Comparison of ENCODE assay signal across 16 cellular contexts in genomic region chr15:57156210-57156887, GRCh38.
DNase-seq lines count a peak whose midpoint lies in the region; ATAC-seq and TF ChIP-seq lines count a peak whose summit lies in the region.
"Had no signal": no experiment of that assay in that cellular context is flagged by ENCODE, and none has a peak within 500 bp of the region (broad histone marks: within the 10 kb centered on the region; RNA-seq: fewer than 3 reads in every experiment).

No MANE protein-coding gene starts in this region.

- TF ChIP-seq CTCF in BE2C (IDR thresholded peaks at IDR 0.05; ENCODE audit: low read depth, low read length) (no peak), esophagus muscularis mucosa (IDR thresholded peaks at IDR 0.05) (no peak), foreskin keratinocyte (conservative IDR thresholded peaks at IDR 0.05) (no peak), Caco-2 (IDR thresholded peaks at IDR 0.05; ENCODE audit: insufficient read depth in 1 of 2, low read depth in 1 of 2, low read length in 1 of 2, severe bottlenecking in 1 of 2, unreplicated experiment in 1 of 2) (no peak)

- H3K4me3 ChIP-seq in BE2C (ENCODE audit: low read depth, low read length) (no peak overlapping the region), esophagus muscularis mucosa (no peak overlapping the region), Caco-2 (ENCODE audit: low read depth, low read length) (no peak overlapping the region)
- H3K4me3 ChIP-seq: SJSA1 had no signal

- no peak for ATAC-seq in foreskin keratinocyte
- ATAC-seq: activated naive CD8-positive, alpha-beta T cell treated with anti-CD3 and anti-CD28 coated beads, Interleukin-2, amount 50 U/mL, for 24 hours; HCT116 had no signal

- peaks cover 10% of the 10 kb centered on the region for H3K4me1 ChIP-seq in BE2C
- peaks cover 22 to 76% (median 53%) of the 10 kb centered on the region in 4 donors for H3K4me1 ChIP-seq in esophagus muscularis mucosa
- H3K4me1 ChIP-seq in foreskin keratinocyte = peaks cover 5% of the 10 kb centered on the region
- H3K4me1 ChIP-seq in Caco-2 = no peaks in the 10 kb centered on the region

- no TSS peak for BruUV-seq in Caco-2 (replicated peaks; lab: Mats Ljungman, UMichigan)

- no peak for TF ChIP-seq POLR2A in esophagus muscularis mucosa (IDR thresholded peaks at IDR 0.05; ENCODE audit: low read depth)

- no peak for TF ChIP-seq EP300 in esophagus muscularis mucosa (IDR thresholded peaks at IDR 0.05)

- H3K27me3 Mint-ChIP-seq in Caco-2 (ENCODE audit: insufficient read depth, unreplicated experiment) = no peaks in the 10 kb centered on the region
- H3K27me3 Mint-ChIP-seq: activated naive CD8-positive, alpha-beta T cell treated with anti-CD3 and anti-CD28 coated beads, Interleukin-2, amount 50 U/mL, for 24 hours; activated T-cell treated with anti-CD3 and anti-CD28 coated beads, Interleukin-2, amount 50 U/mL, for 24 hours had no signal

- intact Hi-C loops in esophagus muscularis mucosa (cut with DNase I) (no loop called here), Caco-2 (cut with micrococcal nuclease; ENCODE audit: unreplicated experiment) (loop anchor here (10.0 kb wide), 1 partner anchor 368 kb away; no protein-coding TSS in a partner anchor)

- DNase-seq in BE2C (peak; percentile 45), NCI-H446 treated with DMSO at 0.1 percent for 48 hours (lab: John Stamatoyannopoulos, UW) (peak; percentile 83), esophagus muscularis mucosa (ENCODE audit: extremely low spot score) (no peak), occipital lobe (lab: John Stamatoyannopoulos, UW) (peak; percentile 11), foreskin keratinocyte (no peak), Caco-2 (no peak), foreskin melanocyte (no peak)
- no peak for DNase-seq in stimulated activated CD4-positive, alpha-beta T cell treated with anti-CD3 and anti-CD28 coated beads, Interleukin-2, amount 100 ng/mL, for 24 hours
- DNase-seq: activated naive CD8-positive, alpha-beta T cell treated with anti-CD3 and anti-CD28 coated beads, Interleukin-2, amount 50 U/mL, for 24 hours; activated T-cell treated with anti-CD3 and anti-CD28 coated beads, Interleukin-2, amount 50 U/mL, for 24 hours; Karpas-422; NCI-H2081 treated with DMSO at 0.1 percent for 48 hours; NCI-H748 treated with DMSO at 0.1 percent for 48 hours had no signal

- H3K4me1 Mint-ChIP-seq in Caco-2 (ENCODE audit: low read depth, unreplicated experiment) = peaks cover 6% of the 10 kb centered on the region

- CTCF ChIA-PET in Caco-2 (lab: Charles Lee) = no interaction called here

- no peak overlapping the region for H3K4me3 Mint-ChIP-seq in Caco-2 (ENCODE audit: unreplicated experiment)
- H3K4me3 Mint-ChIP-seq: activated naive CD8-positive, alpha-beta T cell treated with anti-CD3 and anti-CD28 coated beads, Interleukin-2, amount 50 U/mL, for 24 hours; activated T-cell treated with anti-CD3 and anti-CD28 coated beads, Interleukin-2, amount 50 U/mL, for 24 hours had no signal

- 30% methylated on average over 3 of the region's 3 CpGs for WGBS in esophagus muscularis mucosa

- H3K27ac Mint-ChIP-seq in Caco-2 (ENCODE audit: unreplicated experiment) = no peak overlapping the region
- H3K27ac Mint-ChIP-seq: activated naive CD8-positive, alpha-beta T cell treated with anti-CD3 and anti-CD28 coated beads, Interleukin-2, amount 50 U/mL, for 24 hours; activated T-cell treated with anti-CD3 and anti-CD28 coated beads, Interleukin-2, amount 50 U/mL, for 24 hours had no signal

- peaks cover 14% of the 10 kb centered on the region for H3K9me3 Mint-ChIP-seq in Caco-2 (ENCODE audit: unreplicated experiment)

- H3K36me3 ChIP-seq in BE2C (no peaks in the 10 kb centered on the region), esophagus muscularis mucosa (no peaks in the 10 kb centered on the region), Caco-2 (ENCODE audit: control insufficient read depth, insufficient read depth, low read length) (no peaks in the 10 kb centered on the region)
- H3K36me3 ChIP-seq: neutrophil had no signal

- H3K27ac ChIP-seq in esophagus muscularis mucosa (replicated peaks in 1 of 4) (peak overlapping the region; percentile 33 to 46 (median 34)), foreskin keratinocyte (no peak overlapping the region)
- H3K27ac ChIP-seq: neutrophil, SJSA1 had no signal

- no peaks in the 10 kb centered on the region for H3K9me3 ChIP-seq in BE2C
- H3K9me3 ChIP-seq in esophagus muscularis mucosa = peaks cover 0 to 11% (median 2%) of the 10 kb centered on the region in 4 donors
- no peaks in the 10 kb centered on the region; the same call in none of the 2 replicates for H3K9me3 ChIP-seq in Caco-2
- H3K9me3 ChIP-seq: neutrophil had no signal

- H3K27me3 ChIP-seq in BE2C (no peaks in the 10 kb centered on the region), esophagus muscularis mucosa (no peaks in the 10 kb centered on the region), foreskin keratinocyte (no peaks in the 10 kb centered on the region), Caco-2 (replicated peaks; ENCODE audit: control insufficient read depth, insufficient read depth, low read length) (no peaks in the 10 kb centered on the region)
- H3K27me3 ChIP-seq: neutrophil, SJSA1 had no signal

- POLR2A ChIA-PET in Caco-2 (lab: Charles Lee) = no interaction called here

- peaks cover 12% of the 10 kb centered on the region for H3K36me3 Mint-ChIP-seq in Caco-2 (ENCODE audit: insufficient read depth, unreplicated experiment)

Comparison
In these comparisons a context has a peak if more than half of its experiments do, and no peak if none do; other contexts are left out.
1. DNase-seq: peak in BE2C (single experiment), NCI-H446 treated with DMSO at 0.1 percent for 48 hours (single experiment) and occipital lobe (single experiment); none in esophagus muscularis mucosa (single experiment), foreskin keratinocyte (0 of 2), Caco-2 (0 of 2), stimulated activated CD4-positive, alpha-beta T cell treated with anti-CD3 and anti-CD28 coated beads, Interleukin-2, amount 100 ng/mL, for 24 hours (0 of 2) and foreskin melanocyte (single experiment).